In the genomic region with DNA sequence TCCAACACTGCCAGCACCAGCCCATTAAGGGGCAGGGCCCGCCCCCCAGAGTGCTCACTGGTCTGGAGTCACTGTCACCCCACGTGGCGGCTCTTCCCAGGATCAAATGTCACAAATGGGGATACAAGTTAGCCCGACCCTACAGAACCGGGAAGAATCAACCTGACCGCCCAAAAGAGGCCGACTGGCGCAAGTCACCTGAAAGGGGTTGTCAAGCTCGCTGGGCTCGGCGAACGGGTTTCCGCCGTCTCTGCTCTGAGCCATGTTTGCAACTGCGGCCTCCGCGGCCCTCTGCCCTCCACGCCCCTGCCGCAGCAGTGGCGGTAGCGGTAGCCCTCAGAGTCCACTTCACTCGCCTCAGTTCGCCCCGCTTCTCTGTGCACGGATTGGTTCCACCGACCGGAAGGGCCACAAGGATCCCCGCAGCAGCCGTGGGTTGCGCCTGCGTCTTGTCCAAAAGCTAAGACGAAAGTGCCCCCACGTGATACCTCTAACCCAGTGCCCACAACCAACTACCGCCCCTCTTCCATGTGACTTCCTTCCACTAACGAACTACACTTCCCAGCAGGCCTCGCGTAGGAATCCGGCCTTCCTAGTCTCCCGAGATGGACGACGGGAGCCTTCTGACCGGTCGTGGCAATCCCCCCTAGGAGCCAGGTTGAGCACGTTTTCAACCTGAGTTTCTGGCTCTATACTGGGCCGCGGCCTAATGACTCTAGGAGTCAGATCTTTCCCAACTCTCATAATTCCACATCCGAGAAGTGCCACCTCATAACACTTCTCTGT, we compare ENCODE assay signal across 8 cellular contexts. TPM values are rescaled to one million over a fixed set of nuclear protein-coding genes. Genes with fewer than 3 reads are reported as not detected.
DNase-seq lines count a peak whose midpoint lies in the region; FAIRE-seq and TF ChIP-seq lines count a peak whose summit lies in the region.

Gene SCAMP3 (minus strand): TSS at position 473 of the 786 bp plus-strand sequence. CDS start 209 bp downstream, at position 264.

- CTCF ChIA-PET in HEK293T (lab: Yijun Ruan, JAX): interaction anchor here (0.5 to 1.8 kb wide), 3 partner anchors 12 to 464 kb away, joined by 3 to 5 read pairs (median 4); no protein-coding TSS in a partner anchor

- POLR2A ChIA-PET in HEK293T (lab: Yijun Ruan, JAX): interaction anchor here (0.6 to 2.9 kb wide), 13 partner anchors 10 to 89 kb away, joined by 3 to 37 read pairs (median 3); partner anchors contain the start of genes CLK2, FDPS, KRTCAP2 and PKLR

- no peak for TF ChIP-seq CTCF in neutrophil (IDR thresholded peaks at IDR 0.05)

- FAIRE-seq in frontal cortex (lab: Jason Lieb, UNC): no peak

- peaks cover 18 to 20% of the 10 kb centered on the region in 2 experiments for H3K4me1 ChIP-seq in neutrophil (ENCODE audit: control insufficient read depth in 1 of 2, insufficient read depth in 1 of 2, low read depth in 1 of 2, low read length in 1 of 2)

- peaks cover 47% of the 10 kb centered on the region for H3K36me3 ChIP-seq in neutrophil

- no peaks in the 10 kb centered on the region for H3K27me3 ChIP-seq in neutrophil

- H3K27ac ChIP-seq in neutrophil: peak within 1 kb of the TSS; percentile 61
- peak within 1 kb of the TSS; percentile 82 for H3K27ac ChIP-seq in substantia nigra (ENCODE audit: low read depth, low read length, poor library complexity, severe bottlenecking)

- in situ Hi-C loops in SK-MEL-5 (cut with HindIII; ENCODE audit: low pct_unique_long_range_greater_than_20kb, low sequenced_read_pairs): no loop called here

- no peaks in the 10 kb centered on the region for H3K9me3 ChIP-seq in neutrophil

- DNase-seq in GF-D8 (lab: John Stamatoyannopoulos, UW) (peak; percentile 90), HEK293T (ENCODE audit: extremely low spot score) (peak; percentile 98), MV-4-11 (lab: John Stamatoyannopoulos, UW) (peak; percentile 96), SK-MEL-5 (ENCODE audit: low read depth, low spot score) (peak; percentile 100), frontal cortex (ENCODE audit: low spot score in 2 of 2) (peak; percentile 96 to 99), substantia nigra (lab: John Stamatoyannopoulos, UW) (peak; percentile 66 to 99 (median 95))
- peak; percentile 87 for DNase-seq in activated naive CD4-positive, alpha-beta T cell treated with Interleukin-2 at 50 U/mL for 16 hours

- peak within 1 kb of the TSS; percentile 64 to 69 for H3K4me3 ChIP-seq in neutrophil (ENCODE audit: low read depth in 1 of 2, low read length in 1 of 2)

TF ChIP-seq in HEK293T, 16 proteins besides CTCF, POLR2A, EP300 and RAD21:
- no peak for TF ChIP-seq TARDBP (IDR thresholded peaks at IDR 0.05)
- peak; percentile 67 for TF ChIP-seq L3MBTL2 (conservative IDR thresholded peaks at IDR 0.05)
- TF ChIP-seq SP1 (IDR thresholded peaks at IDR 0.05): no peak
- peak; percentile 84; the same call in 1 of the 2 replicates for TF ChIP-seq ELF4 (IDR thresholded peaks at IDR 0.05)
- no peak for TF ChIP-seq FOXA1 (IDR thresholded peaks at IDR 0.05)

RNA-seq across cellular contexts. Expression of gene SCAMP3, which starts in this region (rescaled TPM):
- total RNA-seq in SK-MEL-5 (2014; rRNA removed; shearing (Covaris generic)): 336 and 344 TPM in 2 replicates
- 612 and 626 TPM in 2 replicates for polyA plus RNA-seq in SK-MEL-5 (2015; cell fraction: cytosol; rRNA removed)
- polyA plus RNA-seq in SK-MEL-5 (2015; cell fraction: nucleus; rRNA removed): 136 and 206 TPM in 2 replicates
- total RNA-seq in frontal cortex: 19.2 TPM

Comparison
In these comparisons a context has a peak if more than half of its experiments do, and no peak if none do; other contexts are left out.
1. Peak in every context shown above with its lines: DNase-seq, H3K4me3 ChIP-seq and H3K27ac ChIP-seq.
2. RNA of gene SCAMP3 (total RNA-seq): 336 to 344 TPM in SK-MEL-5; 19.2 TPM in frontal cortex (single experiment); every median in the first group is over 10 times any median in the second.